16 cellular contexts compared by ENCODE assay signal in the genomic region with DNA sequence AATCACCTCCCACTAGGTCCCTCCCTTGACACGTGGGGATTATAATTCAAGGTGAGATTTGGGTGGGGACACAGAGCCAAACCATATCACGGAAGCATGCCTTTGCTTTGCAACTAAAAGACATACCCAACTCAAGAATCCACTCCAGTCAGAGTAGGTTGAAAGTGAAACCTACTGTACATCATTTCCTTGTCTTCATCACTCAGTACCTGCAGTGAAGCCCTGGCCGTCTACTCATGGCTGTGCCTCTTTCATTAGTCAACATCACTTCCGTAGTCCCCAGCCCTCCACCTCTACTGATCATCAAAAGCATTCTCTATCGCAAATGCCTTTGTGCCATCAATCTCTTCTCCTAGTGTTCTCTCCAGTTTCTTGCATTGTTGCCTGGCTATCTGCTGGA.
DNase-seq lines count a peak whose midpoint lies in the region; ATAC-seq lines count a peak whose summit lies in the region.
"Had no signal": no experiment of that assay in that cellular context is flagged by ENCODE, and none has a peak within 500 bp of the region (broad histone marks: within the 10 kb centered on the region; RNA-seq: fewer than 3 reads in every experiment).

No MANE protein-coding gene starts in this region.

- H3K27ac Mint-ChIP-seq in activated T-helper 17 cell treated with anti-CD3 and anti-CD28 coated beads, Interleukin-2, amount 50 U/mL, for 72 hours: no peak overlapping the region
- H3K27ac Mint-ChIP-seq in stimulated activated naive B cell treated with anti-CD40 and anti-IgM and Interleukin-4, amounts not matched to agents 10 μg/mL and 1 μg/mL and 100 μg/mL, for 72 hours: no peak overlapping the region
- H3K27ac Mint-ChIP-seq: CD8-positive, alpha-beta T cell had no signal

- no peaks in the 10 kb centered on the region for H3K27me3 ChIP-seq in BLaER1 treated with 17β-estradiol and CSF1 and Interleukin-3, amounts not matched to agents 10 nM and 100 nM

- H3K4me2 ChIP-seq in BLaER1 treated with 17β-estradiol and CSF1 and Interleukin-3, amounts not matched to agents 10 nM and 100 nM: peak overlapping the region; percentile 1 to 63 (median 18); a peak in 13 of 22 replicates

- H3K27ac ChIP-seq in BLaER1 treated with 17β-estradiol and CSF1 and Interleukin-3, amounts not matched to agents 10 nM and 100 nM: peak overlapping the region in 2 of 11 experiments; percentile 25 to 55; a peak in 3 of 22 replicates
- H3K27ac ChIP-seq: GM23248, HL-60 had no signal

- no peaks in the 10 kb centered on the region for H3K36me3 ChIP-seq in BLaER1 treated with 17β-estradiol and CSF1 and Interleukin-3, amounts not matched to agents 10 nM and 100 nM

- H3K27me3 Mint-ChIP-seq in activated T-helper 17 cell treated with anti-CD3 and anti-CD28 coated beads, Interleukin-2, amount 50 U/mL, for 72 hours: peaks cover 11% of the 10 kb centered on the region
- H3K27me3 Mint-ChIP-seq in stimulated activated naive B cell treated with anti-CD40 and anti-IgM and Interleukin-4, amounts not matched to agents 10 μg/mL and 1 μg/mL and 100 μg/mL, for 72 hours: peaks cover 7 to 22% of the 10 kb centered on the region in 2 donors

- H3K4me3 ChIP-seq in BLaER1 treated with 17β-estradiol and CSF1 and Interleukin-3, amounts not matched to agents 10 nM and 100 nM: no peak overlapping the region
- H3K4me3 ChIP-seq: GM23248, K562 had no signal

- H3K4me3 Mint-ChIP-seq in activated T-helper 17 cell treated with anti-CD3 and anti-CD28 coated beads, Interleukin-2, amount 50 U/mL, for 72 hours: no peak overlapping the region
- no peak overlapping the region for H3K4me3 Mint-ChIP-seq in stimulated activated naive B cell treated with anti-CD40 and anti-IgM and Interleukin-4, amounts not matched to agents 10 μg/mL and 1 μg/mL and 100 μg/mL, for 72 hours
- H3K4me3 Mint-ChIP-seq: CD8-positive, alpha-beta T cell had no signal

- H3K36me3 Mint-ChIP-seq in activated T-helper 17 cell treated with anti-CD3 and anti-CD28 coated beads, Interleukin-2, amount 50 U/mL, for 72 hours (ENCODE audit: low read depth): no peaks in the 10 kb centered on the region
- no peaks in the 10 kb centered on the region for H3K36me3 Mint-ChIP-seq in stimulated activated naive B cell treated with anti-CD40 and anti-IgM and Interleukin-4, amounts not matched to agents 10 μg/mL and 1 μg/mL and 100 μg/mL, for 72 hours
- H3K36me3 Mint-ChIP-seq: CD8-positive, alpha-beta T cell had no signal

- ATAC-seq in HG03432 (IDR thresholded peaks at IDR 0.05; ENCODE audit: unreplicated experiment) (peak; percentile 43), GM21447 (IDR thresholded peaks at IDR 0.05; ENCODE audit: unreplicated experiment) (no peak)
- peak; percentile 80 for ATAC-seq in activated T-helper 17 cell treated with anti-CD3 and anti-CD28 coated beads, Interleukin-2, amount 50 U/mL, for 72 hours (replicated peaks)
- ATAC-seq in stimulated activated naive B cell treated with anti-CD40 and anti-IgM and Interleukin-4, amounts not matched to agents 10 μg/mL and 1 μg/mL and 100 μg/mL, for 72 hours (replicated peaks): no peak
- ATAC-seq: CD8-positive, alpha-beta T cell; K562 had no signal

- no peaks in the 10 kb centered on the region for H4K20me1 ChIP-seq in BLaER1 treated with 17β-estradiol and CSF1 and Interleukin-3, amounts not matched to agents 10 nM and 100 nM

- peaks cover 5% of the 10 kb centered on the region for H3K9me3 Mint-ChIP-seq in activated T-helper 17 cell treated with anti-CD3 and anti-CD28 coated beads, Interleukin-2, amount 50 U/mL, for 72 hours
- H3K9me3 Mint-ChIP-seq in stimulated activated naive B cell treated with anti-CD40 and anti-IgM and Interleukin-4, amounts not matched to agents 10 μg/mL and 1 μg/mL and 100 μg/mL, for 72 hours: peaks cover 0 to 5% of the 10 kb centered on the region in 2 donors
- H3K9me3 Mint-ChIP-seq: CD8-positive, alpha-beta T cell had no signal

- peaks cover 0 to 42% (median 19%) of the 10 kb centered on the region in 11 experiments; a peak in 14 of 22 replicates for H3K9me3 ChIP-seq in BLaER1 treated with 17β-estradiol and CSF1 and Interleukin-3, amounts not matched to agents 10 nM and 100 nM (replicated peaks in 1 of 11)

- H3K9ac ChIP-seq in BLaER1 treated with 17β-estradiol and CSF1 and Interleukin-3, amounts not matched to agents 10 nM and 100 nM: no peak overlapping the region
- H3K9ac ChIP-seq: GM23248 had no signal

- DNase-seq in stimulated activated naive B cell treated with anti-CD40 and anti-IgM and Interleukin-4, amounts not matched to agents 10 μg/mL and 1 μg/mL and 100 μg/mL, for 72 hours: no peak
- no peak for DNase-seq in NCI-H446 (lab: John Stamatoyannopoulos, UW)
- DNase-seq: ACHN; Calu3; CD8-positive, alpha-beta T cell; DMS79 treated with DMSO at 0.1 percent for 48 hours; GF-D8; GM23248; HCEC 1CT; IMR-90 had no signal

- peaks cover 20 to 39% (median 29%) of the 10 kb centered on the region in 10 experiments for H3K4me1 ChIP-seq in BLaER1 treated with 17β-estradiol and CSF1 and Interleukin-3, amounts not matched to agents 10 nM and 100 nM

- H3K4me1 Mint-ChIP-seq in activated T-helper 17 cell treated with anti-CD3 and anti-CD28 coated beads, Interleukin-2, amount 50 U/mL, for 72 hours: peaks cover 4% of the 10 kb centered on the region
- H3K4me1 Mint-ChIP-seq in stimulated activated naive B cell treated with anti-CD40 and anti-IgM and Interleukin-4, amounts not matched to agents 10 μg/mL and 1 μg/mL and 100 μg/mL, for 72 hours: peaks cover 0 to 6% of the 10 kb centered on the region in 2 donors

Comparison
In these comparisons a context has a peak if more than half of its experiments do, and no peak if none do; other contexts are left out.
1. ATAC-seq: peak in HG03432 (single experiment) and activated T-helper 17 cell treated with anti-CD3 and anti-CD28 coated beads, Interleukin-2, amount 50 U/mL, for 72 hours (single experiment); none in GM21447 (single experiment) and stimulated activated naive B cell treated with anti-CD40 and anti-IgM and Interleukin-4, amounts not matched to agents 10 μg/mL and 1 μg/mL and 100 μg/mL, for 72 hours (0 of 2).